ENCODE assay signal across 18 cellular contexts in genomic region chrX:2967584-2967983, GRCh38. TPM values are rescaled to one million over a fixed set of nuclear protein-coding genes. Genes with fewer than 3 reads are reported as not detected.
A peak's percentile ranks its signal among the peaks of the same experiment; 100 is the strongest.
DNase-seq lines count a peak whose midpoint lies in the region; ATAC-seq and TF ChIP-seq lines count a peak whose summit lies in the region.
"Had no signal": no experiment of that assay in that cellular context is flagged by ENCODE, and none has a peak within 500 bp of the region (broad histone marks: within the 10 kb centered on the region; RNA-seq: fewer than 3 reads in every experiment).

No MANE protein-coding gene starts in this region.

- peaks cover 0 to 2% (median 0%) of the 10 kb centered on the region in 5 donors for H3K9me3 Mint-ChIP-seq in CD8-positive, alpha-beta memory T cell
- H3K9me3 Mint-ChIP-seq: activated naive CD8-positive, alpha-beta T cell treated with anti-CD3 and anti-CD28 coated beads, Interleukin-2, amount 50 U/mL, for 24 hours; activated T-cell treated with anti-CD3 and anti-CD28 coated beads, Interleukin-2, amount 50 U/mL, for 4 hours had no signal

- peaks cover 4 to 8% (median 6%) of the 10 kb centered on the region in 3 donors for H3K4me1 Mint-ChIP-seq in CD8-positive, alpha-beta memory T cell

- no peak overlapping the region for H3K4me3 ChIP-seq in CD8-positive, alpha-beta memory T cell (ENCODE audit: low read length)
- H3K4me3 ChIP-seq in SJCRH30 (peak overlapping the region; percentile 35; the same call in 1 of the 2 replicates), rectal smooth muscle tissue (ENCODE audit: low read length) (peak overlapping the region; percentile 33)
- H3K4me3 ChIP-seq: ovary had no signal

- H3K4me1 ChIP-seq in CD8-positive, alpha-beta memory T cell (ENCODE audit: insufficient read depth, low read length) = no peaks in the 10 kb centered on the region
- H3K4me1 ChIP-seq in SJCRH30 = no peaks in the 10 kb centered on the region
- H3K4me1 ChIP-seq in rectal smooth muscle tissue (ENCODE audit: control insufficient read depth, insufficient read depth, low read length) = no peaks in the 10 kb centered on the region
- H3K4me1 ChIP-seq: BE2C had no signal

- TF ChIP-seq CTCF in omental fat pad (IDR thresholded peaks at IDR 0.05) = no peak

- no peak for ATAC-seq in omental fat pad (ENCODE audit: low FRiP score)

- H3K36me3 ChIP-seq in CD8-positive, alpha-beta memory T cell (ENCODE audit: insufficient read depth, low read length) = no peaks in the 10 kb centered on the region
- H3K36me3 ChIP-seq in SJCRH30 (no peaks in the 10 kb centered on the region), rectal smooth muscle tissue (ENCODE audit: control insufficient read depth, insufficient read depth, low read length) (no peaks in the 10 kb centered on the region)
- H3K36me3 ChIP-seq: BE2C, ovary, spleen had no signal

- POLR2A ChIA-PET in CD8-positive, alpha-beta memory T cell (lab: Charles Lee) = no interaction called here

- DNase-seq in CD8-positive, alpha-beta memory T cell = no peak
- DNase-seq in SJCRH30 (no peak), fibroblast of peridontal ligament (ENCODE audit: extremely low read depth) (peak; percentile 2), omental fat pad (ENCODE audit: low spot score) (no peak), NCI-H526 (lab: John Stamatoyannopoulos, UW) (no peak), DMS79 treated with DMSO at 0.1 percent for 48 hours (lab: John Stamatoyannopoulos, UW) (no peak)
- DNase-seq: activated T-cell treated with anti-CD3 and anti-CD28 coated beads, Interleukin-2, amount 50 U/mL, for 4 hours; BE2C; kidney; NCI-H1694; spleen; stimulated activated naive CD4-positive, alpha-beta T cell treated with Interleukin-2 at 50 U/mL for 16 hours had no signal

- CTCF ChIA-PET in CD8-positive, alpha-beta memory T cell (lab: Charles Lee) = no interaction called here

- peaks cover 7 to 11% of the 10 kb centered on the region in 2 donors for H3K27me3 Mint-ChIP-seq in CD8-positive, alpha-beta memory T cell

- H3K4me3 Mint-ChIP-seq in CD8-positive, alpha-beta memory T cell = peak overlapping the region in 4 of 7 donors; percentile 72 to 84 (median 80)
- H3K4me3 Mint-ChIP-seq: mesothelial cell of epicardium had no signal

- no peaks in the 10 kb centered on the region for H3K36me3 Mint-ChIP-seq in CD8-positive, alpha-beta memory T cell

- H3K27me3 ChIP-seq in CD8-positive, alpha-beta memory T cell (ENCODE audit: insufficient read depth, low read length, poor library complexity, severe bottlenecking) = no peaks in the 10 kb centered on the region
- H3K27me3 ChIP-seq in SJCRH30 (no peaks in the 10 kb centered on the region), rectal smooth muscle tissue (ENCODE audit: control insufficient read depth, insufficient read depth, low read length) (no peaks in the 10 kb centered on the region)
- H3K27me3 ChIP-seq: BE2C, ovary had no signal

- no peaks in the 10 kb centered on the region for H3K9me3 ChIP-seq in CD8-positive, alpha-beta memory T cell (ENCODE audit: low read length)
- H3K9me3 ChIP-seq in SJCRH30 (replicated peaks) = no peaks in the 10 kb centered on the region
- H3K9me3 ChIP-seq: BE2C, ovary had no signal

- no peak overlapping the region for H3K9ac ChIP-seq in rectal smooth muscle tissue (ENCODE audit: low read length)

- H3K27ac ChIP-seq in CD8-positive, alpha-beta memory T cell (ENCODE audit: low read depth, low read length) = no peak overlapping the region
- no peak overlapping the region for H3K27ac ChIP-seq in SJCRH30
- no peak overlapping the region for H3K27ac ChIP-seq in rectal smooth muscle tissue (ENCODE audit: low read depth, low read length)
- H3K27ac ChIP-seq: epithelial cell of prostate, ovary, spleen had no signal

- H3K27ac Mint-ChIP-seq in CD8-positive, alpha-beta memory T cell = no peak overlapping the region
- H3K27ac Mint-ChIP-seq: activated naive CD8-positive, alpha-beta T cell treated with anti-CD3 and anti-CD28 coated beads, Interleukin-2, amount 50 U/mL, for 24 hours had no signal

RNA-seq across cellular contexts. Expression of gene ARSD, which starts 38.4 kb away (rescaled TPM):
- 1 to 10 TPM; 1.6 to 2.2 TPM for total RNA-seq in CD8-positive, alpha-beta memory T cell
- polyA plus RNA-seq in CD8-positive, alpha-beta memory T cell = 4.0 TPM
- total RNA-seq in SJCRH30 (2014; rRNA removed; shearing (Covaris generic)) = 0.16 and 0.41 TPM in 2 replicates
- 10 to 100 TPM; 17.3 to 33.8 (median 27.1) TPM for total RNA-seq in omental fat pad

RNA-seq across cellular contexts. Expression of gene ARSH, which starts 38.8 kb away (rescaled TPM):
- total RNA-seq in CD8-positive, alpha-beta memory T cell = not detected
- not detected for polyA plus RNA-seq in CD8-positive, alpha-beta memory T cell
- not detected in 2 replicates for total RNA-seq in SJCRH30 (2014; rRNA removed; shearing (Covaris generic))
- not detected for total RNA-seq in omental fat pad
- total RNA-seq: activated T-cell treated with anti-CD3 and anti-CD28 coated beads, Interleukin-2, amount 50 U/mL, for 4 hours; kidney; NCI-H460; ovary; spleen had no signal
- polyA plus RNA-seq: ovary, spleen had no signal

Comparison
In these comparisons a context has a peak if more than half of its experiments do, and no peak if none do; other contexts are left out.
1. RNA of gene ARSD, which starts 38.4 kb away (total RNA-seq): 17.3 to 33.8 TPM in omental fat pad; 1.6 to 2.2 TPM in CD8-positive, alpha-beta memory T cell and 0.16 to 0.41 TPM in SJCRH30; every median in the first group is over 4 times any median in the second.